Comparison of ENCODE assay signal across 22 cellular contexts in genomic region chr14:53545217-53545616, GRCh38.
A peak's percentile ranks its signal among the peaks of the same experiment; 100 is the strongest.
DNase-seq lines count a peak whose midpoint lies in the region; ATAC-seq, FAIRE-seq and TF ChIP-seq lines count a peak whose summit lies in the region.
"Had no signal": no experiment of that assay in that cellular context is flagged by ENCODE, and none has a peak within 500 bp of the region (broad histone marks: within the 10 kb centered on the region; RNA-seq: fewer than 3 reads in every experiment).

No MANE protein-coding gene starts in this region.

- intact Hi-C loops in dorsolateral prefrontal cortex (cut with DNase I) = loop anchor here in 1 of 2 donors (10.0 kb wide), 1 partner anchor 250 kb away; no protein-coding TSS in a partner anchor
- intact Hi-C loops in transverse colon (cut with DNase I; ENCODE audit: low total_unique reads) = loop anchor here (10.0 kb wide), 1 partner anchor 630 kb away; no protein-coding TSS in a partner anchor

- no peaks in the 10 kb centered on the region for H3K27me3 ChIP-seq in dorsolateral prefrontal cortex
- H3K27me3 ChIP-seq in transverse colon = no peaks in the 10 kb centered on the region
- H3K27me3 ChIP-seq: neural progenitor cell, SJCRH30, uterus had no signal

- no peak overlapping the region for H3K27ac ChIP-seq in dorsolateral prefrontal cortex
- no peak overlapping the region for H3K27ac ChIP-seq in transverse colon
- H3K27ac ChIP-seq: A549, foreskin keratinocyte, neural progenitor cell, SJCRH30, uterus had no signal

- TF ChIP-seq POLR2A in GM12892 (IDR thresholded peaks at IDR 0.05; ENCODE audit: low read depth, low read length) (no peak), transverse colon (IDR thresholded peaks at IDR 0.05) (no peak)

- TF ChIP-seq EP300 in transverse colon (IDR thresholded peaks at IDR 0.05; ENCODE audit: low read depth) = no peak

- no peak overlapping the region for H3K4me3 ChIP-seq in dorsolateral prefrontal cortex
- H3K4me3 ChIP-seq in transverse colon = no peak overlapping the region
- H3K4me3 ChIP-seq: A549, neural progenitor cell, SJCRH30, uterus had no signal

- peak; percentile 82 for FAIRE-seq in GM12892 (lab: Jason Lieb, UNC)
- FAIRE-seq: A549, astrocyte, colon had no signal

- TF ChIP-seq CTCF in GM20000 (IDR thresholded peaks at IDR 0.05; ENCODE audit: extremely low read depth, missing control alignments) (no peak), dorsolateral prefrontal cortex (IDR thresholded peaks at IDR 0.05 in 54 of 56, conservative IDR thresholded peaks at IDR 0.05 in 2 of 56; ENCODE audit: low read depth in 1 of 56, partially characterized antibody in 56 of 56) (no peak), transverse colon (IDR thresholded peaks at IDR 0.05) (no peak)

- in situ Hi-C loops in transverse colon (cut with MboI; ENCODE audit: low pct_ligation_motif_present in 1 of 4, low pct_unique_long_range_greater_than_20kb in 1 of 4, low sequenced_read_pairs in 3 of 4) = loop anchor here (25.0 kb wide), 2 partner anchors 642 to 792 kb away; no protein-coding TSS in a partner anchor

- no peaks in the 10 kb centered on the region for H3K9me3 ChIP-seq in transverse colon
- H3K9me3 ChIP-seq: A549, SJCRH30, uterus had no signal

- no peaks in the 10 kb centered on the region for H3K36me3 ChIP-seq in transverse colon
- H3K36me3 ChIP-seq: neural progenitor cell, SJCRH30, uterus had no signal

- peaks cover 0 to 9% (median under 1%) of the 10 kb centered on the region in 4 donors for H3K4me1 ChIP-seq in transverse colon
- H3K4me1 ChIP-seq: foreskin keratinocyte, uterus had no signal

- no peak for DNase-seq in GM12892 (ENCODE audit: insufficient read length)
- DNase-seq in GM20000 (ENCODE audit: low spot score) = peak; percentile 21
- no peak for DNase-seq in SIG-M5 treated with dmso at 0.1 percent for 504 hours (lab: John Stamatoyannopoulos, UW; ENCODE audit: unreplicated experiment)
- no peak for DNase-seq in dorsolateral prefrontal cortex
- DNase-seq in transverse colon = no peak
- DNase-seq: activated naive CD4-positive, alpha-beta T cell; foreskin keratinocyte; GOT3; left cardiac atrium; NCI-H146; NCI-H226; SJCRH30; stimulated activated naive CD8-positive, alpha-beta T cell treated with anti-CD3 and anti-CD28 coated beads, Interleukin-15, amount 100 ng/mL, for 72 hours; uterus had no signal

- ATAC-seq in HG02642 (IDR thresholded peaks at IDR 0.05; ENCODE audit: poor library complexity, unreplicated experiment) (peak; percentile 70), HG03196 (IDR thresholded peaks at IDR 0.05; ENCODE audit: unreplicated experiment) (peak; percentile 83), GM19452 (IDR thresholded peaks at IDR 0.05; ENCODE audit: unreplicated experiment) (no peak)
- ATAC-seq: A549; activated CD4-positive, CD25-positive, alpha-beta regulatory T cell treated with anti-CD3 and anti-CD28 coated beads, Interleukin-2, amount 50 U/mL, for 24 hours; foreskin keratinocyte; left cardiac atrium; stimulated activated naive CD8-positive, alpha-beta T cell treated with anti-CD3 and anti-CD28 coated beads, Interleukin-15, amount 100 ng/mL, for 72 hours had no signal
